In genomic region chr4:152162331-152162697, GRCh38 we compare ENCODE assay signal across 25 cellular contexts.
A peak's percentile ranks its signal among the peaks of the same experiment; 100 is the strongest.
DNase-seq lines count a peak whose midpoint lies in the region; ATAC-seq and TF ChIP-seq lines count a peak whose summit lies in the region.
"Had no signal": no experiment of that assay in that cellular context is flagged by ENCODE, and none has a peak within 500 bp of the region (broad histone marks: within the 10 kb centered on the region; RNA-seq: fewer than 3 reads in every experiment).

No MANE protein-coding gene starts in this region.

- H2BK5ac ChIP-seq in mesenchymal stem cell (ENCODE audit: low read depth, low read length, poor library complexity, severe bottlenecking), result no peak overlapping the region

- H2AFZ ChIP-seq in SK-N-SH (ENCODE audit: low read depth), result 0 out of 2 replicates have a peak overlapping the region, but pooled peaks have one; percentile 5
- no peak overlapping the region for H2AFZ ChIP-seq in mesenchymal stem cell (ENCODE audit: low read depth, low read length)
- H2AFZ ChIP-seq: GM23338 had no signal

- H3F3A ChIP-seq in SK-N-SH (replicated peaks; ENCODE audit: insufficient read depth), result peaks cover 5% of the 10 kb centered on the region

- no peak for DNase-seq in SK-N-SH
- DNase-seq in adipocyte (ENCODE audit: low read depth), result no peak
- no peak for DNase-seq in mesenchymal stem cell
- no peak for DNase-seq in LoVo (ENCODE audit: low spot score)
- DNase-seq: CD8-positive, alpha-beta memory T cell; DMS79 treated with DMSO at 0.1 percent for 48 hours; IMR-90; Karpas-422; NCI-H1417 treated with DMSO at 0.1 percent for 48 hours; NCI-H2029 treated with DMSO at 0.1 percent for 48 hours; NCI-H2171 treated with DMSO at 0.1 percent for 48 hours; NCI-H446 treated with DMSO at 0.1 percent for 48 hours; NK-92 treated with Interleukin-12 subunit alpha and Interleukin-12 subunit beta, amount 100 ng/mL, for 24 hours; OCI-M1; SJCRH30; SW 1271 had no signal

- no peak overlapping the region for H2AK5ac ChIP-seq in mesenchymal stem cell (ENCODE audit: low read length, severe bottlenecking)

- H3K9me3 ChIP-seq in SK-N-SH (no peaks in the 10 kb centered on the region), adipocyte (ENCODE audit: control insufficient read depth, low read length) (no peaks in the 10 kb centered on the region), mesenchymal stem cell (ENCODE audit: control insufficient read depth, low read length) (no peaks in the 10 kb centered on the region)
- H3K9me3 ChIP-seq: BLaER1, SJCRH30 had no signal

- H3K9ac ChIP-seq in SK-N-SH, result peak overlapping the region; percentile 17; the same call in 1 of the 2 replicates
- no peak overlapping the region for H3K9ac ChIP-seq in adipocyte (ENCODE audit: low read length)
- peak overlapping the region; percentile 76 for H3K9ac ChIP-seq in mesenchymal stem cell (ENCODE audit: low read length)
- H3K9ac ChIP-seq: BLaER1 had no signal

- 40% methylated on average over 2 of the region's 2 CpGs for WGBS in SK-N-SH (ENCODE audit: low lambda C conversion rate)
- 60% methylated on average over 1 of the region's 2 CpGs for WGBS in mesenchymal stem cell

- no peak overlapping the region for H2BK15ac ChIP-seq in mesenchymal stem cell (ENCODE audit: low read depth, poor library complexity, severe bottlenecking)

- H2BK120ac ChIP-seq in mesenchymal stem cell (ENCODE audit: low read depth, low read length), result no peak overlapping the region

- no peak overlapping the region for H3K14ac ChIP-seq in mesenchymal stem cell (ENCODE audit: low read length in 2 of 2)

- no peak overlapping the region for H3K23ac ChIP-seq in mesenchymal stem cell (ENCODE audit: low read length in 2 of 2)

- H3K79me1 ChIP-seq in mesenchymal stem cell (replicated peaks; ENCODE audit: low read length, poor library complexity, severe bottlenecking), result no peaks in the 10 kb centered on the region

- POLR2A ChIA-PET in SK-N-SH (lab: Yijun Ruan, JAX), result no interaction called here

- no peak overlapping the region for H2BK12ac ChIP-seq in mesenchymal stem cell (ENCODE audit: low read length in 2 of 2)

- H3K36me3 ChIP-seq in SK-N-SH (replicated peaks in 1 of 2; ENCODE audit: control insufficient read depth in 1 of 2, insufficient read depth in 2 of 2, low read length in 1 of 2) (no peaks in the 10 kb centered on the region), adipocyte (ENCODE audit: control insufficient read depth, insufficient read depth, low read length, severe bottlenecking) (no peaks in the 10 kb centered on the region), mesenchymal stem cell (ENCODE audit: control insufficient read depth in 1 of 2, insufficient read depth in 2 of 2, low read depth in 1 of 2, low read length in 2 of 2) (no peaks in the 10 kb centered on the region)
- H3K36me3 ChIP-seq: BLaER1, SJCRH30 had no signal

- H4K20me1 ChIP-seq in SK-N-SH (ENCODE audit: insufficient read depth), result no peaks in the 10 kb centered on the region
- H4K20me1 ChIP-seq: BLaER1 had no signal

- CTCF ChIA-PET in SK-N-SH (lab: Yijun Ruan, JAX), result no interaction called here

- no peak overlapping the region for H4K91ac ChIP-seq in mesenchymal stem cell (ENCODE audit: low read length)

- H3K4me2 ChIP-seq in SK-N-SH (peak overlapping the region; percentile 53), mesenchymal stem cell (ENCODE audit: low read length, poor library complexity, severe bottlenecking) (no peak overlapping the region)
- H3K4me2 ChIP-seq: BLaER1, GM23338 had no signal

- no peak for TF ChIP-seq CTCF in SK-N-SH (IDR thresholded peaks at IDR 0.05)

- peaks cover 2 to 13% of the 10 kb centered on the region in 2 experiments; a peak in 3 of 4 replicates for H3K4me1 ChIP-seq in SK-N-SH (ENCODE audit: control insufficient read depth in 1 of 2, insufficient read depth in 2 of 2, low read depth in 1 of 2, low read length in 1 of 2)
- peaks cover 19% of the 10 kb centered on the region for H3K4me1 ChIP-seq in adipocyte (ENCODE audit: control insufficient read depth, insufficient read depth, low read length)
- no peaks in the 10 kb centered on the region for H3K4me1 ChIP-seq in mesenchymal stem cell (ENCODE audit: control insufficient read depth, insufficient read depth, low read depth, low read length)
- H3K4me1 ChIP-seq: SJCRH30 had no signal

- H3K79me2 ChIP-seq in SK-N-SH (ENCODE audit: insufficient read depth), result no peaks in the 10 kb centered on the region

- no peak for TF ChIP-seq RAD21 in SK-N-SH (IDR thresholded peaks at IDR 0.05; ENCODE audit: low read length)

- no peak overlapping the region for H3K18ac ChIP-seq in mesenchymal stem cell (ENCODE audit: low read depth in 1 of 2, low read length in 2 of 2)

- H3K27me3 ChIP-seq in SK-N-SH (ENCODE audit: insufficient read depth) (no peaks in the 10 kb centered on the region), adipocyte (replicated peaks; ENCODE audit: control insufficient read depth, insufficient read depth, low read length) (no peaks in the 10 kb centered on the region), mesenchymal stem cell (ENCODE audit: control insufficient read depth in 1 of 2, insufficient read depth in 1 of 2, low read length in 2 of 2) (peaks cover 0 to 34% of the 10 kb centered on the region in 2 experiments)
- H3K27me3 ChIP-seq: BLaER1, SJCRH30 had no signal

- ATAC-seq in SK-N-SH treated with all-trans-retinoic acid at 6 μM for 48 hours (no peak), GM19023 (IDR thresholded peaks at IDR 0.05; ENCODE audit: unreplicated experiment) (no peak), HG03280 (IDR thresholded peaks at IDR 0.05; ENCODE audit: unreplicated experiment) (no peak), HG03139 (IDR thresholded peaks at IDR 0.05; ENCODE audit: unreplicated experiment) (no peak)
- ATAC-seq: GM12878, GM23338 had no signal

- H4K8ac ChIP-seq in mesenchymal stem cell (ENCODE audit: low read length), result no peak overlapping the region

- H3K9me2 ChIP-seq in SK-N-SH, result no peaks in the 10 kb centered on the region

- no peak for TF ChIP-seq EP300 in SK-N-SH (IDR thresholded peaks at IDR 0.05; ENCODE audit: borderline replicate concordance in 1 of 2, low read depth in 1 of 2, low read length in 1 of 2)

- H3K4me3 ChIP-seq in SK-N-SH (ENCODE audit: low read depth in 2 of 2, low read length in 1 of 2), result no peak overlapping the region
- peak overlapping the region; percentile 13 for H3K4me3 ChIP-seq in adipocyte (ENCODE audit: low read length)
- H3K4me3 ChIP-seq in mesenchymal stem cell (ENCODE audit: insufficient read depth in 1 of 2, low read depth in 1 of 2, low read length in 2 of 2), result no peak overlapping the region
- H3K4me3 ChIP-seq: BLaER1, GM12878, GM23338, SJCRH30 had no signal

- H3K4ac ChIP-seq in mesenchymal stem cell (ENCODE audit: low read depth in 1 of 2, low read length in 2 of 2), result no peak overlapping the region

- H3K27ac ChIP-seq in SK-N-SH (ENCODE audit: low read depth in 2 of 2, low read length in 1 of 2), result peak overlapping the region in 1 of 2 experiments; percentile 64; a peak in 2 of 4 replicates
- no peak overlapping the region for H3K27ac ChIP-seq in mesenchymal stem cell (ENCODE audit: low read length, poor library complexity, severe bottlenecking)
- H3K27ac ChIP-seq: 22Rv1, BLaER1, RWPE1, SJCRH30 had no signal

TF ChIP-seq in SK-N-SH, 30 proteins besides CTCF, POLR2A, EP300 and RAD21 (continues in another document):
- TF ChIP-seq TCF12 (IDR thresholded peaks at IDR 0.05) (peak; percentile 2; the same call in 1 of the 2 replicates), USF2 (IDR thresholded peaks at IDR 0.05; ENCODE audit: borderline replicate concordance, low read depth, low read length) (no peak)

TF ChIP-seq in SK-N-SH treated with all-trans-retinoic acid at 6 μM for 48 hours, 23 proteins besides CTCF, POLR2A, EP300 and RAD21 (continues in another document):
- no peak for TF ChIP-seq TOX (CRISPR knock-in tag; IDR thresholded peaks at IDR 0.05; ENCODE audit: borderline replicate concordance)
- TF ChIP-seq OSR1 (CRISPR knock-in tag; IDR thresholded peaks at IDR 0.05), result no peak
- TF ChIP-seq ARNTL (CRISPR knock-in tag; IDR thresholded peaks at IDR 0.05; ENCODE audit: borderline replicate concordance, low read depth), result no peak
- TF ChIP-seq ZNF565 (CRISPR knock-in tag; conservative IDR thresholded peaks at IDR 0.05; ENCODE audit: low read depth), result no peak
- TF ChIP-seq CREB5 (CRISPR knock-in tag; IDR thresholded peaks at IDR 0.05; ENCODE audit: low read depth), result no peak
- TF ChIP-seq BACH2 (CRISPR knock-in tag; IDR thresholded peaks at IDR 0.05; ENCODE audit: borderline replicate concordance), result no peak
- no peak for TF ChIP-seq TCF4 (CRISPR knock-in tag; IDR thresholded peaks at IDR 0.05; ENCODE audit: borderline replicate concordance)
- no peak for TF ChIP-seq SNAI2 (CRISPR knock-in tag; IDR thresholded peaks at IDR 0.05)
- TF ChIP-seq ZNF8 (CRISPR knock-in tag; IDR thresholded peaks at IDR 0.05), result no peak
- TF ChIP-seq PPARA (CRISPR knock-in tag; IDR thresholded peaks at IDR 0.05; ENCODE audit: borderline replicate concordance), result no peak
- no peak for TF ChIP-seq ESRRG (CRISPR knock-in tag; IDR thresholded peaks at IDR 0.05)
- no peak for TF ChIP-seq RARB (CRISPR knock-in tag; IDR thresholded peaks at IDR 0.05)
- TF ChIP-seq ISL1 (CRISPR knock-in tag; IDR thresholded peaks at IDR 0.05), result no peak
- TF ChIP-seq, protein P1, sequence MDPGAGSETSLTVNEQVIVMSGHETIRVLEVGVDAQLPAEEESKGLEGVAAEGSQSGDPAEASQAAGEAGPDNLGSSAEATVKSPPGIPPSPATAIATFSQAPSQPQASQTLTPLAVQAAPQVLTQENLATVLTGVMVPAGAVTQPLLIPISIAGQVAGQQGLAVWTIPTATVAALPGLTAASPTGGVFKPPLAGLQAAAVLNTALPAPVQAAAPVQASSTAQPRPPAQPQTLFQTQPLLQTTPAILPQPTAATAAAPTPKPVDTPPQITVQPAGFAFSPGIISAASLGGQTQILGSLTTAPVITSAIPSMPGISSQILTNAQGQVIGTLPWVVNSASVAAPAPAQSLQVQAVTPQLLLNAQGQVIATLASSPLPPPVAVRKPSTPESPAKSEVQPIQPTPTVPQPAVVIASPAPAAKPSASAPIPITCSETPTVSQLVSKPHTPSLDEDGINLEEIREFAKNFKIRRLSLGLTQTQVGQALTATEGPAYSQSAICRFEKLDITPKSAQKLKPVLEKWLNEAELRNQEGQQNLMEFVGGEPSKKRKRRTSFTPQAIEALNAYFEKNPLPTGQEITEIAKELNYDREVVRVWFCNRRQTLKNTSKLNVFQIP (CRISPR knock-in tag; IDR thresholded peaks at IDR 0.05; ENCODE audit: borderline replicate concordance, low read depth), result no peak
- no peak for TF ChIP-seq ZFP3 (CRISPR knock-in tag; IDR thresholded peaks at IDR 0.05)
